In genomic region chr2:54558188-54558975, GRCh38 we compare ENCODE assay signal across 1 cellular context.
TF ChIP-seq lines count a peak whose summit lies in the region.

No MANE protein-coding gene starts in this region.

TF ChIP-seq in HEK293, 187 proteins besides CTCF, POLR2A, EP300 and RAD21 (continued from another document and continues in another):
- TF ChIP-seq ZSCAN4 (tag by site-specific recombination; IDR thresholded peaks at IDR 0.05) (no peak), ZNF335 (tag by site-specific recombination; conservative IDR thresholded peaks at IDR 0.05) (peak; percentile 81), ZNF843 (tag by site-specific recombination; IDR thresholded peaks at IDR 0.05) (no peak), ZNF148 (tag by site-specific recombination; IDR thresholded peaks at IDR 0.05; ENCODE audit: borderline replicate concordance) (no peak), ZBTB49 (tag by site-specific recombination; IDR thresholded peaks at IDR 0.05; ENCODE audit: low read depth) (no peak), ZSCAN23 (tag by site-specific recombination; IDR thresholded peaks at IDR 0.05) (no peak), ZNF18 (tag by site-specific recombination; IDR thresholded peaks at IDR 0.05) (no peak), ZNF169 (tag by site-specific recombination; IDR thresholded peaks at IDR 0.05) (no peak), ZNF214 (tag by site-specific recombination; IDR thresholded peaks at IDR 0.05; ENCODE audit: borderline replicate concordance) (no peak), SP2 (tag by site-specific recombination; IDR thresholded peaks at IDR 0.05) (0 out of 2 replicates have a peak, but pooled peaks have one; percentile 12), ZNF416 (tag by site-specific recombination; IDR thresholded peaks at IDR 0.05) (no peak), ZNF580 (tag by site-specific recombination; IDR thresholded peaks at IDR 0.05) (no peak), OSR2 (tag by site-specific recombination; IDR thresholded peaks at IDR 0.05) (0 out of 2 replicates have a peak, but pooled peaks have one; percentile 28), ZBTB1 (tag by site-specific recombination; IDR thresholded peaks at IDR 0.05) (no peak), REPIN1 (tag by site-specific recombination; IDR thresholded peaks at IDR 0.05; ENCODE audit: low read depth) (no peak), GLIS2 (tag by site-specific recombination; IDR thresholded peaks at IDR 0.05) (no peak), WT1 (tag by site-specific recombination; IDR thresholded peaks at IDR 0.05) (no peak), ZNF398 (tag by site-specific recombination; IDR thresholded peaks at IDR 0.05) (no peak), SP7 (tag by site-specific recombination; IDR thresholded peaks at IDR 0.05) (no peak), IKZF3 (tag by site-specific recombination; IDR thresholded peaks at IDR 0.05) (no peak), ZNF596 (tag by site-specific recombination; IDR thresholded peaks at IDR 0.05) (no peak), ZBTB17 (tag by site-specific recombination; IDR thresholded peaks at IDR 0.05) (peak; percentile 75), ZNF221 (tag by site-specific recombination; IDR thresholded peaks at IDR 0.05; ENCODE audit: borderline replicate concordance) (no peak), ZFP37 (tag by site-specific recombination; IDR thresholded peaks at IDR 0.05) (0 out of 2 replicates have a peak, but pooled peaks have one; percentile 21), ZNF677 (tag by site-specific recombination; IDR thresholded peaks at IDR 0.05) (no peak), ZNF394 (tag by site-specific recombination; IDR thresholded peaks at IDR 0.05; ENCODE audit: borderline replicate concordance) (peak; percentile 13; the same call in 1 of the 2 replicates), HOXD13 (CRISPR knock-in tag; IDR thresholded peaks at IDR 0.05; ENCODE audit: borderline replicate concordance) (no peak), ZNF157 (tag by site-specific recombination; IDR thresholded peaks at IDR 0.05) (no peak), ZNF776 (tag by site-specific recombination; IDR thresholded peaks at IDR 0.05; ENCODE audit: borderline replicate concordance) (no peak), SP3 (tag by site-specific recombination; IDR thresholded peaks at IDR 0.05) (no peak), TCF7L2 (IDR thresholded peaks at IDR 0.05; ENCODE audit: borderline replicate concordance, low read depth, low read length) (no peak; the same call in 1 of the 2 replicates), ZNF626 (tag by site-specific recombination; IDR thresholded peaks at IDR 0.05) (no peak), KLF10 (tag by site-specific recombination; IDR thresholded peaks at IDR 0.05) (peak; percentile 80), ZSCAN30 (tag by site-specific recombination; IDR thresholded peaks at IDR 0.05) (no peak), ZNF785 (tag by site-specific recombination; IDR thresholded peaks at IDR 0.05) (no peak), GLI2 (tag by site-specific recombination; IDR thresholded peaks at IDR 0.05; ENCODE audit: borderline replicate concordance, low read depth) (no peak), ZNF529 (tag by site-specific recombination; IDR thresholded peaks at IDR 0.05; ENCODE audit: insufficient replicate concordance) (no peak), ZNF10 (tag by site-specific recombination; IDR thresholded peaks at IDR 0.05) (no peak), YY2 (tag by site-specific recombination; IDR thresholded peaks at IDR 0.05) (no peak), KLF9 (tag by site-specific recombination; IDR thresholded peaks at IDR 0.05; ENCODE audit: low read depth) (0 out of 2 replicates have a peak, but pooled peaks have one; percentile 11), ZNF433 (tag by site-specific recombination; IDR thresholded peaks at IDR 0.05; ENCODE audit: low read depth) (no peak), ZNF670 (tag by site-specific recombination; IDR thresholded peaks at IDR 0.05; ENCODE audit: low read depth) (no peak), ZNF341 (tag by site-specific recombination; IDR thresholded peaks at IDR 0.05; ENCODE audit: low read depth) (peak; percentile 48; the same call in 1 of the 2 replicates), ZNF513 (tag by site-specific recombination; IDR thresholded peaks at IDR 0.05) (no peak), ZNF248 (tag by site-specific recombination; IDR thresholded peaks at IDR 0.05) (no peak), KLF16 (tag by site-specific recombination; IDR thresholded peaks at IDR 0.05) (no peak), ZNF747 (tag by site-specific recombination; IDR thresholded peaks at IDR 0.05) (no peak), ZNF645 (tag by site-specific recombination; IDR thresholded peaks at IDR 0.05) (no peak), YY1 (tag by site-specific recombination; IDR thresholded peaks at IDR 0.05) (no peak), PBX3 (CRISPR knock-in tag; IDR thresholded peaks at IDR 0.05) (no peak; the same call in 1 of the 2 replicates), ZNF174 (tag by site-specific recombination; IDR thresholded peaks at IDR 0.05) (no peak), ZNF202 (tag by site-specific recombination; IDR thresholded peaks at IDR 0.05; ENCODE audit: borderline replicate concordance) (no peak), ZNF391 (tag by site-specific recombination; IDR thresholded peaks at IDR 0.05; ENCODE audit: borderline replicate concordance, low read depth) (no peak), ZNF155 (tag by site-specific recombination; IDR thresholded peaks at IDR 0.05) (no peak), ZSCAN16 (tag by site-specific recombination; IDR thresholded peaks at IDR 0.05) (no peak)
